In the genomic region with DNA sequence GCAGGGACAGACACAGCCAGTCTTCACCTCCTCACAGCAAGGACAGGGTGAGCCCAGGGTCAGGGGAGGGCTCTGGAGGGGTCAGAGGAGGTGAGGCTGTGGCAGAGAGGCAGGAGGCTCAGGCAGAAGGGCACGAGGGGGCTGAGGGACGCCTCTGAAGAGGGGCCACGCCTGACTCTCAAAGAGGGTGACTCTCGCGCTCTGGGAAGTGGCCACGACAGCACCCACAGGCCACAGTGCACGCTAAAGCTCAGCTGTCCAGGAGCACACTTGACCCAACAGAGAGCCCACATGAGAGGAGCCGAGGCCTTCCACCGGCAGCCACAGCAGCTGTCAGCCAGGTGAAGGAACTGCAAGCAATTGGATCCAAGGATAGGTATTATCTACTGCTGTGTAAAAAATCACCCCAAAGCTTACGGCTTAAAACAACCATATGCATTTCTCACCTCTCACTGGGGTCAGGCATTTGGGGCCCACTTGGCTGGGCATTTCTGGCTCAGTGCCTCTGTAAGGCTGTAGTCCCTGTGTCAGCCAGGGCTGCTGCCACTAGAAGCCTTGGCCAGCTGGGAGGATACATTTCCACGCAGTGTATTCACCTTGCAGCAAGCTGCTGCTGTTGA, we compare ENCODE assay signal across 1 cellular context.
TF ChIP-seq lines count a peak whose summit lies in the region.

No MANE protein-coding gene starts in this region.

TF ChIP-seq in IMR-90, 13 proteins besides CTCF, POLR2A, EP300 and RAD21:
- TF ChIP-seq, protein P1, sequence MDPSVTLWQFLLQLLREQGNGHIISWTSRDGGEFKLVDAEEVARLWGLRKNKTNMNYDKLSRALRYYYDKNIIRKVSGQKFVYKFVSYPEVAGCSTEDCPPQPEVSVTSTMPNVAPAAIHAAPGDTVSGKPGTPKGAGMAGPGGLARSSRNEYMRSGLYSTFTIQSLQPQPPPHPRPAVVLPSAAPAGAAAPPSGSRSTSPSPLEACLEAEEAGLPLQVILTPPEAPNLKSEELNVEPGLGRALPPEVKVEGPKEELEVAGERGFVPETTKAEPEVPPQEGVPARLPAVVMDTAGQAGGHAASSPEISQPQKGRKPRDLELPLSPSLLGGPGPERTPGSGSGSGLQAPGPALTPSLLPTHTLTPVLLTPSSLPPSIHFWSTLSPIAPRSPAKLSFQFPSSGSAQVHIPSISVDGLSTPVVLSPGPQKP (IDR thresholded peaks at IDR 0.05; ENCODE audit: borderline replicate concordance, low read depth, low read length) = no peak
TF ChIP-seq in IMR-90: peak in this region for 0.
